ENCODE assay signal across 8 cellular contexts in genomic region chr7:80659120-80660055, GRCh38. TPM values are rescaled to one million over a fixed set of nuclear protein-coding genes. Genes with fewer than 3 reads are reported as not detected.
DNase-seq lines count a peak whose midpoint lies in the region; ATAC-seq and TF ChIP-seq lines count a peak whose summit lies in the region.

No MANE protein-coding gene starts in this region.

- H3K4me2 ChIP-seq in PC-9 = no peak overlapping the region

- H3K27me3 ChIP-seq in PC-9 (ENCODE audit: insufficient read depth, low read depth) (no peaks in the 10 kb centered on the region), prostate gland (replicated peaks; ENCODE audit: insufficient read depth) (no peaks in the 10 kb centered on the region)

- no peak overlapping the region for H3K27ac ChIP-seq in PC-9
- no peak overlapping the region for H3K27ac ChIP-seq in prostate gland

- CTCF ChIA-PET in PC-9 (lab: Charles Lee) = interaction anchor here (0.6 to 1.4 kb wide), 4 partner anchors 17 to 231 kb away, joined by 3 to 5 read pairs (median 4); no protein-coding TSS in a partner anchor

- BruUV-seq in PC-9 (replicated peaks; lab: Mats Ljungman, UMichigan) = no TSS peak

- H3K9me3 ChIP-seq in PC-9 (ENCODE audit: insufficient read depth, low read depth) (no peaks in the 10 kb centered on the region), prostate gland (no peaks in the 10 kb centered on the region)

- WGBS in prostate gland = 3% methylated on average over 3 of the region's 3 CpGs

- DNase-seq in NCI-H446 (lab: John Stamatoyannopoulos, UW) (peak; percentile 0 to 22), NCI-H446 treated with DMSO at 0.1 percent for 48 hours (lab: John Stamatoyannopoulos, UW) (no peak), PC-9 (no peak), fibroblast of gingiva (ENCODE audit: low read depth) (peak; percentile 49), prostate gland (ENCODE audit: low spot score) (no peak), HuH-7.5 (ENCODE audit: low spot score) (no peak)

- no peaks in the 10 kb centered on the region for H3F3A ChIP-seq in PC-9 (ENCODE audit: insufficient read depth, low read depth)

- POLR2A ChIA-PET in PC-9 (lab: Charles Lee; ENCODE audit: unreplicated experiment) = interaction anchor here (0.6 kb wide), 1 partner anchor 107 kb away, joined by 3 read pairs; no protein-coding TSS in a partner anchor

- no peaks in the 10 kb centered on the region for H4K20me1 ChIP-seq in PC-9 (ENCODE audit: insufficient read depth)

- intact Hi-C loops in PC-9 (cut with micrococcal nuclease; ENCODE audit: unreplicated experiment) (loop anchor here (1.0 to 10.0 kb wide), 4 partner anchors 95 to 527 kb away; partner anchors contain the start of gene GNAI1), prostate gland (cut with DNase I) (loop anchor here (5.0 to 10.0 kb wide), 2 partner anchors 232 to 595 kb away; no protein-coding TSS in a partner anchor)

- H3K4me1 ChIP-seq in PC-9 (replicated peaks; ENCODE audit: insufficient read depth) (no peaks in the 10 kb centered on the region), prostate gland (replicated peaks) (no peaks in the 10 kb centered on the region)

- no peaks in the 10 kb centered on the region for H3K79me2 ChIP-seq in PC-9 (ENCODE audit: low read depth)

- ATAC-seq in HG03432 (IDR thresholded peaks at IDR 0.05; ENCODE audit: unreplicated experiment) = peak; percentile 58
- ATAC-seq in HG02840 (IDR thresholded peaks at IDR 0.05; ENCODE audit: low FRiP score, unreplicated experiment) = no peak

- no peak overlapping the region for H2AFZ ChIP-seq in PC-9

- H3K36me3 ChIP-seq in PC-9 (ENCODE audit: low read depth) = no peaks in the 10 kb centered on the region
- H3K36me3 ChIP-seq in prostate gland = no peaks in the 10 kb centered on the region

- no peaks in the 10 kb centered on the region for H3K9me2 ChIP-seq in PC-9 (ENCODE audit: insufficient read depth)

- H3K4me3 ChIP-seq in PC-9 (no peak overlapping the region), prostate gland (no peak overlapping the region)

- TF ChIP-seq POLR2A in prostate gland (IDR thresholded peaks at IDR 0.05) = no peak

- TF ChIP-seq CTCF in PC-9 (conservative IDR thresholded peaks at IDR 0.05) (peak; percentile 96), prostate gland (IDR thresholded peaks at IDR 0.05) (peak; percentile 57 to 84 (median 80))

RNA-seq across cellular contexts. Expression of gene CD36, which starts 20.9 kb away (rescaled TPM):
- 0.28 and 1.3 TPM in 2 replicates for total RNA-seq in PC-9 (2021)
- 1 to 10 TPM; 5.7 to 7.2 TPM for total RNA-seq in prostate gland

Comparison
In these comparisons a context has a peak if more than half of its experiments do, and no peak if none do; other contexts are left out.
1. DNase-seq: peak in NCI-H446 (2 of 2) and fibroblast of gingiva (single experiment); none in NCI-H446 treated with DMSO at 0.1 percent for 48 hours (single experiment), PC-9 (0 of 2), prostate gland (single experiment) and HuH-7.5 (single experiment).